ENCODE assay signal across 8 cellular contexts in genomic region chr1:119367332-119368124, GRCh38. TPM values are rescaled to one million over a fixed set of nuclear protein-coding genes. Genes with fewer than 3 reads are reported as not detected.
A peak's percentile ranks its signal among the peaks of the same experiment; 100 is the strongest.
DNase-seq lines count a peak whose midpoint lies in the region; ATAC-seq and TF ChIP-seq lines count a peak whose summit lies in the region.

No MANE protein-coding gene starts in this region.

- no peak overlapping the region for H3K27ac ChIP-seq in DOHH2 (ENCODE audit: low read depth, low read length)
- no peak overlapping the region for H3K27ac ChIP-seq in SU-DHL-6 (ENCODE audit: low read depth, low read length)
- no peak overlapping the region for H3K27ac ChIP-seq in right atrium auricular region

- H3K4me3 ChIP-seq in DOHH2 (ENCODE audit: low read length) (no peak overlapping the region), SU-DHL-6 (ENCODE audit: insufficient read depth, low read length, poor library complexity, severe bottlenecking) (no peak overlapping the region), right atrium auricular region (no peak overlapping the region)

- H3K36me3 ChIP-seq in DOHH2 (ENCODE audit: control insufficient read depth, low read length) (no peaks in the 10 kb centered on the region), SU-DHL-6 (ENCODE audit: low read length) (no peaks in the 10 kb centered on the region), right atrium auricular region (no peaks in the 10 kb centered on the region)

- no peaks in the 10 kb centered on the region for H3K79me2 ChIP-seq in DOHH2 (ENCODE audit: control insufficient read depth, low read length)
- H3K79me2 ChIP-seq in SU-DHL-6 (ENCODE audit: insufficient read depth, low read length): no peaks in the 10 kb centered on the region

- TF ChIP-seq CTCF in DOHH2 (IDR thresholded peaks at IDR 0.05; ENCODE audit: low read depth, low read length, poor library complexity, severe bottlenecking) (peak; percentile 70), SU-DHL-6 (IDR thresholded peaks at IDR 0.05; ENCODE audit: insufficient read depth, low read length, poor library complexity, severe bottlenecking) (peak; percentile 47), right atrium auricular region (IDR thresholded peaks at IDR 0.05) (peak; percentile 35 to 84)

- no peaks in the 10 kb centered on the region for H3F3A ChIP-seq in DOHH2 (ENCODE audit: control insufficient read depth, insufficient read depth)
- no peaks in the 10 kb centered on the region for H3F3A ChIP-seq in SU-DHL-6 (ENCODE audit: insufficient read depth)

- no peak overlapping the region for H2AFZ ChIP-seq in SU-DHL-6 (ENCODE audit: low read depth, low read length, severe bottlenecking)

- no peak overlapping the region for H3K9ac ChIP-seq in SU-DHL-6 (ENCODE audit: low read length)

- DNase-seq in right atrium auricular region (ENCODE audit: low spot score) (no peak), stromal cell of bone marrow (ENCODE audit: low read depth) (peak; percentile 41)

- no peaks in the 10 kb centered on the region for H3K9me2 ChIP-seq in DOHH2 (replicated peaks; ENCODE audit: control insufficient read depth, low read length)
- no peaks in the 10 kb centered on the region for H3K9me2 ChIP-seq in SU-DHL-6 (replicated peaks; ENCODE audit: insufficient read depth, low read length)

- peak; percentile 46 for ATAC-seq in HG03175 (IDR thresholded peaks at IDR 0.05; ENCODE audit: unreplicated experiment)
- ATAC-seq in GM21717 (IDR thresholded peaks at IDR 0.05; ENCODE audit: unreplicated experiment): no peak
- no peak for ATAC-seq in HG03354 (IDR thresholded peaks at IDR 0.05; ENCODE audit: poor library complexity, severe bottlenecking, unreplicated experiment)
- ATAC-seq in HG02938 (IDR thresholded peaks at IDR 0.05; ENCODE audit: unreplicated experiment): no peak

- H3K27me3 ChIP-seq in DOHH2 (ENCODE audit: control insufficient read depth, low read length) (peaks cover 5% of the 10 kb centered on the region; the same call in 1 of the 2 replicates), SU-DHL-6 (ENCODE audit: low read length) (no peaks in the 10 kb centered on the region), right atrium auricular region (no peaks in the 10 kb centered on the region)

- H3K9me3 ChIP-seq in DOHH2 (ENCODE audit: control insufficient read depth, insufficient read depth, low read length) (no peaks in the 10 kb centered on the region), SU-DHL-6 (ENCODE audit: insufficient read depth, low read length) (no peaks in the 10 kb centered on the region), right atrium auricular region (no peaks in the 10 kb centered on the region)

- H3K4me2 ChIP-seq in DOHH2 (ENCODE audit: low read length) (no peak overlapping the region), SU-DHL-6 (ENCODE audit: low read depth, low read length, poor library complexity, severe bottlenecking) (no peak overlapping the region)

- H4K20me1 ChIP-seq in DOHH2 (ENCODE audit: control insufficient read depth, insufficient read depth, low read depth, low read length) (no peaks in the 10 kb centered on the region), SU-DHL-6 (ENCODE audit: low read depth, low read length) (no peaks in the 10 kb centered on the region)

- no peaks in the 10 kb centered on the region for H3K4me1 ChIP-seq in DOHH2 (ENCODE audit: control insufficient read depth, low read length)
- no peaks in the 10 kb centered on the region for H3K4me1 ChIP-seq in right atrium auricular region

RNA-seq across cellular contexts. Expression of gene HAO2, which starts 1.1 kb away (rescaled TPM):
- not detected for total RNA-seq in right atrium auricular region

RNA-seq across cellular contexts. Expression of gene HSD3B2, which starts 47.4 kb away (rescaled TPM):
- not detected for total RNA-seq in right atrium auricular region
